In the genomic region with DNA sequence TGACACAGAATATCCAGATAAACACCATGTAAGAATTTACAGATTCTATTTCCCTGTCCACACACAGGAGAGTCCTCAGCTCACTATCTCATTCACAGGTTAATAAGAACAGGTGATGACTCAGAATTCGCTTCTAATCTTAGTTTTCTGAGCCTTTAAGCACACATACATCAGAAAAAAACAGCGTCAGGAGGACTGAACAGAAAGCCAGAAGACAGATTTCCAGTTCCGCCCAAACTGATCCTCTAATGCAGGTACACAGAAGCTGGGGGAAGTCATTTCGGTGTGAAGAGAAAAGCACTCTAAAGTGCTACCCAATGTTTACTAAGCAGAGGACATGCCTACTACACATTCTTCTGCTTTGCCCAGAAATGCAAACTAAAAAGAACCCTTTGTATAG, we compare ENCODE assay signal across 8 cellular contexts. TPM values are rescaled to one million over a fixed set of nuclear protein-coding genes. Genes with fewer than 3 reads are reported as not detected.
DNase-seq lines count a peak whose midpoint lies in the region; ATAC-seq and TF ChIP-seq lines count a peak whose summit lies in the region.

No MANE protein-coding gene starts in this region.

- H3K9ac ChIP-seq in ES-I3 (ENCODE audit: low read depth, low read length) = peak overlapping the region; percentile 90; the same call in 1 of the 2 replicates

- no peaks in the 10 kb centered on the region for H3K36me3 ChIP-seq in ES-I3 (ENCODE audit: insufficient read depth, low read length)
- no peaks in the 10 kb centered on the region for H3K36me3 ChIP-seq in naive thymus-derived CD4-positive, alpha-beta T cell (ENCODE audit: control insufficient read depth in 2 of 3, insufficient read depth in 3 of 3, low read length in 3 of 3)

- ATAC-seq in HG03439 (IDR thresholded peaks at IDR 0.05; ENCODE audit: unreplicated experiment) (peak; percentile 17), HG03139 (IDR thresholded peaks at IDR 0.05; ENCODE audit: unreplicated experiment) (no peak), GM18505 (IDR thresholded peaks at IDR 0.05; ENCODE audit: unreplicated experiment) (no peak)
- ATAC-seq in naive thymus-derived CD4-positive, alpha-beta T cell = no peak

- H3K27me3 Mint-ChIP-seq in naive thymus-derived CD4-positive, alpha-beta T cell = no peaks in the 10 kb centered on the region

- POLR2A ChIA-PET in naive thymus-derived CD4-positive, alpha-beta T cell (lab: Charles Lee) = interaction anchor here (0.6 to 6.3 kb wide), 21 partner anchors 11 to 1347 kb away, joined by 3 to 88 read pairs (median 5); partner anchors contain the start of genes ABHD17B and C9orf85

- H3K4me3 ChIP-seq in naive thymus-derived CD4-positive, alpha-beta T cell (ENCODE audit: low read length) = peak overlapping the region; percentile 89

- H3K27ac Mint-ChIP-seq in naive thymus-derived CD4-positive, alpha-beta T cell = peak overlapping the region; percentile 93 to 98 (median 95)

- peak overlapping the region; percentile 95 for H3K27ac ChIP-seq in naive thymus-derived CD4-positive, alpha-beta T cell (ENCODE audit: low read depth, low read length)

- CTCF ChIA-PET in naive thymus-derived CD4-positive, alpha-beta T cell (lab: Charles Lee) = interaction anchor here (1.0 to 1.6 kb wide), 7 partner anchors 11 to 53 kb away, joined by 3 to 7 read pairs (median 5); no protein-coding TSS in a partner anchor

- peak overlapping the region; percentile 93 to 99 (median 95) for H3K4me3 Mint-ChIP-seq in naive thymus-derived CD4-positive, alpha-beta T cell

- H3K36me3 Mint-ChIP-seq in naive thymus-derived CD4-positive, alpha-beta T cell = peaks cover 0 to 10% (median 0%) of the 10 kb centered on the region in 5 donors

- peaks cover 42% of the 10 kb centered on the region for H3K4me1 ChIP-seq in ES-I3 (ENCODE audit: insufficient read depth, low read length)
- peaks cover 30 to 51% of the 10 kb centered on the region in 2 donors for H3K4me1 ChIP-seq in naive thymus-derived CD4-positive, alpha-beta T cell (ENCODE audit: control insufficient read depth in 2 of 2, insufficient read depth in 2 of 2, low read length in 2 of 2)

- peaks cover 43 to 64% (median 58%) of the 10 kb centered on the region in 7 donors for H3K4me1 Mint-ChIP-seq in naive thymus-derived CD4-positive, alpha-beta T cell

- H3K9me3 ChIP-seq in ES-I3 (ENCODE audit: control insufficient read depth, insufficient read depth, low read length) = no peaks in the 10 kb centered on the region
- no peaks in the 10 kb centered on the region for H3K9me3 ChIP-seq in naive thymus-derived CD4-positive, alpha-beta T cell (ENCODE audit: control insufficient read depth in 2 of 3, low read length in 3 of 3)

- no peak for TF ChIP-seq POLR2A in GM18505 (IDR thresholded peaks at IDR 0.05; ENCODE audit: borderline replicate concordance, extremely low read depth, insufficient read depth, insufficient read length)

- intact Hi-C loops in naive thymus-derived CD4-positive, alpha-beta T cell (cut with micrococcal nuclease) = loop anchor here (1.0 to 10.0 kb wide), 9 partner anchors 8 to 1388 kb away; partner anchors contain the start of genes KLF9 (in 2 of the 2), TMC1 (in 2 of the 2) and ANXA1 (in 1 of the 2)

- DNase-seq in cerebellum (ENCODE audit: low spot score) (peak; percentile 16), EL (no peak), NCI-H1436 (lab: John Stamatoyannopoulos, UW) (no peak)
- DNase-seq in naive thymus-derived CD4-positive, alpha-beta T cell = peak in 7 of 9 donors; percentile 24 to 56 (median 48)

- no peaks in the 10 kb centered on the region for H3K27me3 ChIP-seq in naive thymus-derived CD4-positive, alpha-beta T cell (ENCODE audit: control insufficient read depth in 2 of 2, insufficient read depth in 2 of 2, low read length in 2 of 2)

- peaks cover 0 to 2% (median 0%) of the 10 kb centered on the region in 11 donors for H3K9me3 Mint-ChIP-seq in naive thymus-derived CD4-positive, alpha-beta T cell

RNA-seq across cellular contexts. Expression of gene CEMIP2, which starts 1.6 kb away (rescaled TPM):
- 43.7 TPM for total RNA-seq in cerebellum
- total RNA-seq in naive thymus-derived CD4-positive, alpha-beta T cell = 100 to 1,000 TPM in 3 of 5 experiments, 10 to 100 TPM in 2; 69.5 to 183 (median 103) TPM
- 10 to 100 TPM; 17.6 to 29.6 TPM for polyA plus RNA-seq in naive thymus-derived CD4-positive, alpha-beta T cell

Comparison
In these comparisons a context has a peak if more than half of its experiments do, and no peak if none do; other contexts are left out.
1. DNase-seq: peak in cerebellum (single experiment) and naive thymus-derived CD4-positive, alpha-beta T cell (7 of 9); none in EL (single experiment) and NCI-H1436 (single experiment).